ENCODE assay signal across 36 cellular contexts in genomic region chr17:45787656-45788055, GRCh38. TPM values are rescaled to one million over a fixed set of nuclear protein-coding genes. Genes with fewer than 3 reads are reported as not detected.
"Had no signal": no experiment of that assay in that cellular context is flagged by ENCODE, and none has a peak within 500 bp of the region (broad histone marks: within the 10 kb centered on the region; RNA-seq: fewer than 3 reads in every experiment).

No MANE protein-coding gene starts in this region.

- H2AFZ ChIP-seq: PC-9 had no signal

- H3K27ac ChIP-seq: brain microvascular endothelial cell, KMS-11, PC-9, RWPE1 had no signal

- DNase-seq: activated CD4-positive, alpha-beta memory T cell treated with anti-CD3 and anti-CD28 coated beads, Interleukin-2, amount 10 ng/mL, durations not matched to agents 7 days and 5 days; activated CD4-positive, alpha-beta T cell treated with anti-CD3 and anti-CD28 coated beads for 1 hour; activated CD4-positive, alpha-beta T cell treated with anti-CD3 and anti-CD28 coated beads for 48 hours; activated CD4-positive, CD25-positive, alpha-beta regulatory T cell; activated CD8-positive, alpha-beta memory T cell treated with anti-CD3 and anti-CD28 coated beads for 24 hours; activated CD8-positive, alpha-beta memory T cell treated with anti-CD3 and anti-CD28 coated beads, Interleukin-2, amount 10 ng/mL, durations not matched to agents 7 days and 5 days; activated CD8-positive, alpha-beta memory T cell treated with anti-CD3 and anti-CD28 coated beads, Interleukin-2, amount 50 U/mL, for 48 hours; activated effector memory CD4-positive, alpha-beta T cell treated with Interleukin-2 at 50 U/mL for 16 hours; activated naive CD4-positive, alpha-beta T cell treated with anti-CD3 and anti-CD28 coated beads, Interleukin-2, amount 10 ng/mL, durations not matched to agents 7 days and 5 days; activated naive CD8-positive, alpha-beta T cell treated with anti-CD3 and anti-CD28 coated beads, Interleukin-2, amount 50 U/mL, for 24 hours; activated T-cell treated with anti-CD3 and anti-CD28 coated beads, Interleukin-2, amount 50 U/mL, for 48 hours; brain microvascular endothelial cell; MM.1S; MV-4-11; NCI-H1105; NCI-H1417 treated with DMSO at 0.1 percent for 48 hours; NCI-H187 treated with DMSO at 0.1 percent for 48 hours; NCI-H2081; NCI-H2171 treated with DMSO at 0.1 percent for 48 hours; NCI-H2227 treated with DMSO at 0.1 percent for 48 hours; NCI-H446 treated with DMSO at 0.1 percent for 48 hours; NCI-H524 treated with DMSO at 0.1 percent for 48 hours; PC-9; SIG-M5; T1000 had no signal

- H3K9ac ChIP-seq: KMS-11 had no signal

- FAIRE-seq: RCC 7860 had no signal

- H3K36me3 ChIP-seq: brain microvascular endothelial cell, WERI-Rb-1 had no signal

- ATAC-seq: activated CD8-positive, alpha-beta memory T cell treated with anti-CD3 and anti-CD28 coated beads, Interleukin-2, amount 10 ng/mL, durations not matched to agents 7 days and 5 days; activated naive CD8-positive, alpha-beta T cell treated with anti-CD3 and anti-CD28 coated beads, Interleukin-2, amount 50 U/mL, for 24 hours; Right ventricle myocardium inferior had no signal

- H3K4me2 ChIP-seq: KMS-11, PC-9 had no signal

- H3K4me3 ChIP-seq: PC-9 had no signal

RNA-seq across cellular contexts. Expression of gene CRHR1, which starts 3.5 kb away (rescaled TPM):
- total RNA-seq: activated CD4-positive, alpha-beta memory T cell treated with anti-CD3 and anti-CD28 coated beads, Interleukin-2, amount 10 ng/mL, durations not matched to agents 7 days and 5 days; activated CD8-positive, alpha-beta memory T cell treated with anti-CD3 and anti-CD28 coated beads, Interleukin-2, amount 10 ng/mL, durations not matched to agents 7 days and 5 days; chondrocyte; LHCN-M2; OCI-LY7; PC-9; Right ventricle myocardium inferior; T-helper 1 cell treated with Interleukin-12 subunit alpha and Interleukin-12 subunit beta and Interleukin-4 antibody, amounts not matched to agents 30 ng/mL and 1 ng/mL, for 36 hours; T-helper 2 cell treated with Interferon-gamma antibody and Interleukin-4, amounts not matched to agents 100 ng/mL and 5 ng/mL, for 36 hours had no signal

RNA-seq across cellular contexts. Expression of gene SPPL2C, which starts 57.0 kb away (rescaled TPM):
- total RNA-seq: activated CD4-positive, alpha-beta memory T cell treated with anti-CD3 and anti-CD28 coated beads, Interleukin-2, amount 10 ng/mL, durations not matched to agents 7 days and 5 days; activated CD8-positive, alpha-beta memory T cell treated with anti-CD3 and anti-CD28 coated beads, Interleukin-2, amount 10 ng/mL, durations not matched to agents 7 days and 5 days; chondrocyte; LHCN-M2; OCI-LY7; PC-9; Right ventricle myocardium inferior; SK-MEL-5; T-helper 1 cell treated with Interleukin-12 subunit alpha and Interleukin-12 subunit beta and Interleukin-4 antibody, amounts not matched to agents 30 ng/mL and 1 ng/mL, for 36 hours; T-helper 2 cell treated with Interferon-gamma antibody and Interleukin-4, amounts not matched to agents 100 ng/mL and 5 ng/mL, for 36 hours had no signal
